8 cellular contexts compared by ENCODE assay signal in the genomic region with DNA sequence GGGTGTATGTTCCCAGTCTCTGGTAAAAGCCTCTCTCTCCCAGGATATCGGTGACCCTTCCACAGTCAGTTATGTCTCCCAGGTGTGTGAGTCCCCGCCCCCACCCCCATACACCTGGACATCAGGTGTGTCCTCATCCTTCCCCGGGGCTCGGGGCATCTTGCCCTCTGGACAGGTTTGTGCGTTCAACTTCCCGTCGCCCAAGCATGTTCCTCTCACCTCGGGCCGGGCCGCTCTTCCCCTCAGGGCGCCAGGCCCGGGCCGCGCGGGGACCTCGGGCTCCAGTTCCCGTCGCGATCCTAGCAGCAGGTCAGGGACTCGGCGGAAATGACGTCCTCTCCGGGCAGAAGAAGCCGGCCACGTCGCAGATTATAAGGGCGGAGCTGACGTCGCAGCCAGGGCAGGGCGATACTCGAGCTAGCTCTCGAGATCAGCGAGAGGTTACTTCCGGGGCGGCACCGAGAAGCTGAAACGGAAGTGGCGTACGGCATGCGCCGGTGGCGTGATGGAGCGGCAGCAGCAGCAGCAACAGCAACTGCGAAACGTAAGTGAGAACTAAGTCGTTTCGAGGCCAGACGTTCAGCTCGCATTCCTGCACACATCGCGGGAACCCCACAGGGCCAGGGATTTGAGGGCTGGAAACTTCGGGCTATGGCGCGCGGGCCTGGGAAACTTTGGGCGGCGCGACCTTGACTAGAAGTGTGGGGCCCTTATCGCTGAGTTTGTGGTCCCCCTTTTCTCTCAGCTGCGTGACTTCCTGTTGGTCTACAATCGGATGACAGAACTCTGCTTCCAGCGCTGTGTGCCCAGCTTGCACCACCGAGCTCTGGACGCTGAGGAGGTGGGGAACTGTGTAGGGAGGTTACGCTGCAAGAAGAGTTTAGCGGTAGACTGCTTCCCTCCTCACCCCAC.
DNase-seq lines count a peak whose midpoint lies in the region; ATAC-seq, FAIRE-seq and TF ChIP-seq lines count a peak whose summit lies in the region.

A gene with protein sequence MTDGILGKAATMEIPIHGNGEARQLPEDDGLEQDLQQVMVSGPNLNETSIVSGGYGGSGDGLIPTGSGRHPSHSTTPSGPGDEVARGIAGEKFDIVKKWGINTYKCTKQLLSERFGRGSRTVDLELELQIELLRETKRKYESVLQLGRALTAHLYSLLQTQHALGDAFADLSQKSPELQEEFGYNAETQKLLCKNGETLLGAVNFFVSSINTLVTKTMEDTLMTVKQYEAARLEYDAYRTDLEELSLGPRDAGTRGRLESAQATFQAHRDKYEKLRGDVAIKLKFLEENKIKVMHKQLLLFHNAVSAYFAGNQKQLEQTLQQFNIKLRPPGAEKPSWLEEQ (minus strand): TSS at position 320 of the 912 bp plus-strand sequence. CDS start 910 bp downstream, outside the sequence.
A gene with protein sequence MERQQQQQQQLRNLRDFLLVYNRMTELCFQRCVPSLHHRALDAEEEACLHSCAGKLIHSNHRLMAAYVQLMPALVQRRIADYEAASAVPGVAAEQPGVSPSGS (plus strand): TSS at position 490 of the 912 bp plus-strand sequence. CDS start 16 bp downstream, at position 506.

- ATAC-seq in GM19035 (IDR thresholded peaks at IDR 0.05; ENCODE audit: unreplicated experiment) (peak; percentile 99), HG03354 (IDR thresholded peaks at IDR 0.05; ENCODE audit: poor library complexity, severe bottlenecking, unreplicated experiment) (peak; percentile 99)
- ATAC-seq in activated CD4-positive, CD25-positive, alpha-beta regulatory T cell treated with anti-CD3 and anti-CD28 coated beads, Interleukin-2, amount 50 U/mL, for 24 hours, result peak; percentile 98 to 99

- FAIRE-seq in islet of Langerhans (lab: Jason Lieb, UNC), result peak; percentile 71

- TF ChIP-seq CTCF in AG09319 (IDR thresholded peaks at IDR 0.05; ENCODE audit: low read depth, low read length), result no peak

- DNase-seq in AG09319 (ENCODE audit: extremely low read depth, low read depth) (peak; percentile 93), NCI-H446 treated with DMSO at 0.1 percent for 48 hours (lab: John Stamatoyannopoulos, UW) (peak; percentile 95), cerebellar cortex (ENCODE audit: low spot score) (peak; percentile 99)
- peak; percentile 95 for DNase-seq in stimulated activated CD4-positive, alpha-beta T cell treated with anti-CD3 and anti-CD28 coated beads, Interleukin-12 subunit alpha, Interleukin-12 subunit beta, amount 100 ng/mL, for 4 hours

Comparison
In these comparisons a context has a peak if more than half of its experiments do, and no peak if none do; other contexts are left out.
1. Peak in every context shown above with its lines: DNase-seq and ATAC-seq.